9 cellular contexts compared by ENCODE assay signal in genomic region chr9:133737071-133737773, GRCh38. TPM values are rescaled to one million over a fixed set of nuclear protein-coding genes. Genes with fewer than 3 reads are reported as not detected.
DNase-seq lines count a peak whose midpoint lies in the region; ATAC-seq and TF ChIP-seq lines count a peak whose summit lies in the region.
"Had no signal": no experiment of that assay in that cellular context is flagged by ENCODE, and none has a peak within 500 bp of the region (broad histone marks: within the 10 kb centered on the region; RNA-seq: fewer than 3 reads in every experiment).

No MANE protein-coding gene starts in this region.

- no peak overlapping the region for H3K4me3 ChIP-seq in H7 (ENCODE audit: insufficient read depth, low read depth, low read length)

- H3K36me3 Mint-ChIP-seq in natural killer cell (no peaks in the 10 kb centered on the region), nephron (ENCODE audit: low read depth) (no peaks in the 10 kb centered on the region)
- no peaks in the 10 kb centered on the region for H3K36me3 Mint-ChIP-seq in natural killer cell treated with Interleukin-12 subunit alpha and Interleukin-12 subunit beta and Interleukin-15 and Interleukin-18, amount 100 ng/mL, for 72 hours
- H3K36me3 Mint-ChIP-seq in central memory CD8-positive, alpha-beta T cell (ENCODE audit: insufficient read depth): peaks cover 2% of the 10 kb centered on the region

- intact Hi-C loops in natural killer cell (cut with micrococcal nuclease): no loop called here

- no peaks in the 10 kb centered on the region for H3K27me3 ChIP-seq in H7 (ENCODE audit: control insufficient read depth, insufficient read depth, low read length)

- H3K4me3 Mint-ChIP-seq in natural killer cell: peak overlapping the region; percentile 28
- H3K4me3 Mint-ChIP-seq in natural killer cell treated with Interleukin-12 subunit alpha and Interleukin-12 subunit beta and Interleukin-15 and Interleukin-18, amount 100 ng/mL, for 72 hours: no peak overlapping the region
- peak overlapping the region; percentile 56 for H3K4me3 Mint-ChIP-seq in central memory CD8-positive, alpha-beta T cell
- H3K4me3 Mint-ChIP-seq in nephron: peak overlapping the region; percentile 68 to 74 (median 73)

- no peak for ATAC-seq in natural killer cell
- ATAC-seq in natural killer cell treated with Interleukin-12 subunit alpha and Interleukin-12 subunit beta and Interleukin-15 and Interleukin-18, amount 100 ng/mL, for 72 hours: no peak
- ATAC-seq in central memory CD8-positive, alpha-beta T cell (replicated peaks; ENCODE audit: extremely low read depth, poor library complexity, severe bottlenecking): no peak
- no peak for ATAC-seq in GM18517 (IDR thresholded peaks at IDR 0.05; ENCODE audit: unreplicated experiment)
- no peak for ATAC-seq in HG03378 (IDR thresholded peaks at IDR 0.05; ENCODE audit: unreplicated experiment)

- no peaks in the 10 kb centered on the region for H3K9me3 Mint-ChIP-seq in natural killer cell
- H3K9me3 Mint-ChIP-seq in natural killer cell treated with Interleukin-12 subunit alpha and Interleukin-12 subunit beta and Interleukin-15 and Interleukin-18, amount 100 ng/mL, for 72 hours: no peaks in the 10 kb centered on the region
- no peaks in the 10 kb centered on the region for H3K9me3 Mint-ChIP-seq in central memory CD8-positive, alpha-beta T cell
- H3K9me3 Mint-ChIP-seq in nephron: no peaks in the 10 kb centered on the region

- H3K36me3 ChIP-seq in H7 (replicated peaks; ENCODE audit: control insufficient read depth, insufficient read depth, low read length): no peaks in the 10 kb centered on the region

- DNase-seq in natural killer cell (no peak), H7 (no peak), NCI-H2171 treated with DMSO at 0.1 percent for 48 hours (lab: John Stamatoyannopoulos, UW) (no peak)
- no peak for DNase-seq in natural killer cell treated with Interleukin-12 subunit alpha and Interleukin-12 subunit beta and Interleukin-15 and Interleukin-18, amount 100 ng/mL, for 72 hours (ENCODE audit: low spot score)
- no peak for DNase-seq in central memory CD8-positive, alpha-beta T cell (ENCODE audit: low spot score in 2 of 2)
- DNase-seq: effector CD4-positive, alpha-beta T cell had no signal

- peak overlapping the region in 1 of 2 donors; percentile 79 for H3K27ac Mint-ChIP-seq in natural killer cell
- no peak overlapping the region for H3K27ac Mint-ChIP-seq in natural killer cell treated with Interleukin-12 subunit alpha and Interleukin-12 subunit beta and Interleukin-15 and Interleukin-18, amount 100 ng/mL, for 72 hours
- H3K27ac Mint-ChIP-seq in central memory CD8-positive, alpha-beta T cell (ENCODE audit: low read depth): peak overlapping the region; percentile 44
- peak overlapping the region in 1 of 3 experiments; percentile 60 for H3K27ac Mint-ChIP-seq in nephron

- H3K27me3 Mint-ChIP-seq in natural killer cell (ENCODE audit: low read depth in 2 of 2) (no peaks in the 10 kb centered on the region), nephron (ENCODE audit: low read depth) (peaks cover 4% of the 10 kb centered on the region)
- H3K27me3 Mint-ChIP-seq in natural killer cell treated with Interleukin-12 subunit alpha and Interleukin-12 subunit beta and Interleukin-15 and Interleukin-18, amount 100 ng/mL, for 72 hours: no peaks in the 10 kb centered on the region
- H3K27me3 Mint-ChIP-seq in central memory CD8-positive, alpha-beta T cell: no peaks in the 10 kb centered on the region

- H3K4me1 Mint-ChIP-seq in natural killer cell (peaks cover 6 to 16% of the 10 kb centered on the region in 2 donors), nephron (peaks cover 10% of the 10 kb centered on the region)
- peaks cover 0 to 2% of the 10 kb centered on the region in 2 donors for H3K4me1 Mint-ChIP-seq in natural killer cell treated with Interleukin-12 subunit alpha and Interleukin-12 subunit beta and Interleukin-15 and Interleukin-18, amount 100 ng/mL, for 72 hours (ENCODE audit: low read depth in 2 of 2)
- no peaks in the 10 kb centered on the region for H3K4me1 Mint-ChIP-seq in central memory CD8-positive, alpha-beta T cell

- TF ChIP-seq CTCF in natural killer cell (IDR thresholded peaks at IDR 0.05) (no peak), nephron (IDR thresholded peaks at IDR 0.05; ENCODE audit: unreplicated experiment in 3 of 3) (no peak)

RNA-seq across cellular contexts. Expression of gene SARDH, which starts 0.9 kb away (rescaled TPM):
- total RNA-seq in natural killer cell: 1 to 10 TPM; 2.2 to 6.8 (median 4.1) TPM
- total RNA-seq in natural killer cell treated with Interleukin-12 subunit alpha and Interleukin-12 subunit beta and Interleukin-15 and Interleukin-18, amount 100 ng/mL, for 72 hours: under 1 TPM; 0.36 to 0.38 TPM
- total RNA-seq in H7 (2014; rRNA removed; shearing (Covaris generic)): 7.3 and 9.9 TPM in 2 replicates
